In the genomic region with DNA sequence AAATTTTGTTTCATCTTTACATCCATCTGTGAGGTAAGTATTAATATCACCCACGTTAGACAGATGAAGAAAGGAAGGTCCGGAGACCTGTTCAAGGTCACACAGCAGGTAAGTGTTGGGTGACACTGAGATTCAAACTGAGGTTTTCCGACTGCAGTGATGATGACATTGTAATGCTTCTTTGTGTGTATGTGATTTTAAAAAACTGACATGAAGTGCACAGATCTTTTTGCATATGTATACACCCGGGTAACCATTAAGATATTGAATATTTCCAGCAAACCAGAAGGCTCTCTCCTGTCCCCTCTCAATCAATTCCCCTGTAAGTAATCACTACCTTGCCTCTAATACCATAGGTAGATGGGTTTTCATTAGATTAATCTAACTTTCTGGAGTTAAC, we compare ENCODE assay signal across 17 cellular contexts.
"Had no signal": no experiment of that assay in that cellular context is flagged by ENCODE, and none has a peak within 500 bp of the region (broad histone marks: within the 10 kb centered on the region; RNA-seq: fewer than 3 reads in every experiment).

No MANE protein-coding gene starts in this region.

- DNase-seq: activated CD4-positive, alpha-beta T cell treated with anti-CD3 and anti-CD28 coated beads, Interleukin-2, amount 50 U/mL, for 48 hours; activated CD4-positive, CD25-positive, alpha-beta regulatory T cell treated with anti-CD3 and anti-CD28 coated beads, Interleukin-2, amount 50 U/mL, for 72 hours; activated effector memory CD4-positive, alpha-beta T cell treated with Interleukin-2 at 50 U/mL for 16 hours; activated T-cell treated with anti-CD3 and anti-CD28 coated beads, Interleukin-2, amount 50 U/mL, for 1 hour; cortex of kidney; effector CD4-positive, alpha-beta T cell; mucosa of descending colon; nephron progenitor cell; pancreas; sigmoid colon; stimulated activated CD4-positive, alpha-beta T cell treated with anti-CD3 and anti-CD28 coated beads, Interleukin-2, amount 100 ng/mL, for 24 hours; T1000 had no signal

- H3K36me3 Mint-ChIP-seq: activated naive CD4-positive, alpha-beta T cell treated with anti-CD3 and anti-CD28 coated beads, Interleukin-2, amount 50 U/mL, for 24 hours had no signal

- H3K4me3 ChIP-seq: esophagus muscularis mucosa, hepatocyte, mucosa of descending colon, pancreas, sigmoid colon had no signal

- H3K9me3 ChIP-seq: mucosa of descending colon, pancreas, sigmoid colon had no signal

- H3K27me3 Mint-ChIP-seq: activated naive CD4-positive, alpha-beta T cell treated with anti-CD3 and anti-CD28 coated beads, Interleukin-2, amount 50 U/mL, for 24 hours had no signal

- H3K9me3 Mint-ChIP-seq: activated naive CD4-positive, alpha-beta T cell treated with anti-CD3 and anti-CD28 coated beads, Interleukin-2, amount 50 U/mL, for 24 hours; central memory CD8-positive, alpha-beta T cell; nephron progenitor cell had no signal

- H3K27me3 ChIP-seq: esophagus muscularis mucosa, hepatocyte, pancreas, sigmoid colon had no signal

- H3K36me3 ChIP-seq: esophagus muscularis mucosa, pancreas, sigmoid colon had no signal

- ATAC-seq: left lobe of liver, mucosa of descending colon, pancreas had no signal

- H3K27ac ChIP-seq: hepatocyte had no signal

- H3K27ac Mint-ChIP-seq: activated naive CD4-positive, alpha-beta T cell treated with anti-CD3 and anti-CD28 coated beads, Interleukin-2, amount 50 U/mL, for 24 hours; nephron progenitor cell had no signal
